1 cellular context compared by ENCODE assay signal in the genomic region with DNA sequence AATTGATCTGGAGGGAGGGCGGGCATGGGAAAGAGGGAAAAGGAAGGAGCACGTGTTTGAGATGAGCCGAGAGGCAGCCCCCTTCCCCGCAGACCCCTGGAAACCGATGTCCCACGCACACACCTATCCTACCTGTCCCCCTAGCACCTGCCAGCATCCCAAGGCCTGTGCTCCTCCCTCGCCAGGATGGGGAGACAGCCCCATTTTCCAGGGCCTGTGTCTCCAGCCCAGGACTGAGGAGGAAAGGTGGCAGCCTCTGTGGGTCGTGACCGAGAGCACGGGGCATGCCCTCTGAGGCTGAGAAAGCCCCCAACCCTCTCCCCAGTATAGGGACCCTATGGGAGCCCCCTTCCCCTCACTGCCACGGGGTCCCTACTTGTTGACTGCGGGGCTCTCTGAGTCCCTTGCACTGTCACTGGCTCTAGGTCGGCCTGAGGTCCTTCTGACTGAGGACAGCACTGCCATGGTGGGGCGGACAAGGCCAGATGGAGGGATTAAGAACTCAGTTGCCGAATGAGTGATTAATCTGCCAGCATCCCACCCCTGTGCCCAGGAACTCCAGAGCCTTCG.
TF ChIP-seq lines count a peak whose summit lies in the region.

No MANE protein-coding gene starts in this region.

TF ChIP-seq in K562, 482 proteins besides CTCF, POLR2A, EP300 and RAD21 (continued from another document):
- TF ChIP-seq, protein P1, sequence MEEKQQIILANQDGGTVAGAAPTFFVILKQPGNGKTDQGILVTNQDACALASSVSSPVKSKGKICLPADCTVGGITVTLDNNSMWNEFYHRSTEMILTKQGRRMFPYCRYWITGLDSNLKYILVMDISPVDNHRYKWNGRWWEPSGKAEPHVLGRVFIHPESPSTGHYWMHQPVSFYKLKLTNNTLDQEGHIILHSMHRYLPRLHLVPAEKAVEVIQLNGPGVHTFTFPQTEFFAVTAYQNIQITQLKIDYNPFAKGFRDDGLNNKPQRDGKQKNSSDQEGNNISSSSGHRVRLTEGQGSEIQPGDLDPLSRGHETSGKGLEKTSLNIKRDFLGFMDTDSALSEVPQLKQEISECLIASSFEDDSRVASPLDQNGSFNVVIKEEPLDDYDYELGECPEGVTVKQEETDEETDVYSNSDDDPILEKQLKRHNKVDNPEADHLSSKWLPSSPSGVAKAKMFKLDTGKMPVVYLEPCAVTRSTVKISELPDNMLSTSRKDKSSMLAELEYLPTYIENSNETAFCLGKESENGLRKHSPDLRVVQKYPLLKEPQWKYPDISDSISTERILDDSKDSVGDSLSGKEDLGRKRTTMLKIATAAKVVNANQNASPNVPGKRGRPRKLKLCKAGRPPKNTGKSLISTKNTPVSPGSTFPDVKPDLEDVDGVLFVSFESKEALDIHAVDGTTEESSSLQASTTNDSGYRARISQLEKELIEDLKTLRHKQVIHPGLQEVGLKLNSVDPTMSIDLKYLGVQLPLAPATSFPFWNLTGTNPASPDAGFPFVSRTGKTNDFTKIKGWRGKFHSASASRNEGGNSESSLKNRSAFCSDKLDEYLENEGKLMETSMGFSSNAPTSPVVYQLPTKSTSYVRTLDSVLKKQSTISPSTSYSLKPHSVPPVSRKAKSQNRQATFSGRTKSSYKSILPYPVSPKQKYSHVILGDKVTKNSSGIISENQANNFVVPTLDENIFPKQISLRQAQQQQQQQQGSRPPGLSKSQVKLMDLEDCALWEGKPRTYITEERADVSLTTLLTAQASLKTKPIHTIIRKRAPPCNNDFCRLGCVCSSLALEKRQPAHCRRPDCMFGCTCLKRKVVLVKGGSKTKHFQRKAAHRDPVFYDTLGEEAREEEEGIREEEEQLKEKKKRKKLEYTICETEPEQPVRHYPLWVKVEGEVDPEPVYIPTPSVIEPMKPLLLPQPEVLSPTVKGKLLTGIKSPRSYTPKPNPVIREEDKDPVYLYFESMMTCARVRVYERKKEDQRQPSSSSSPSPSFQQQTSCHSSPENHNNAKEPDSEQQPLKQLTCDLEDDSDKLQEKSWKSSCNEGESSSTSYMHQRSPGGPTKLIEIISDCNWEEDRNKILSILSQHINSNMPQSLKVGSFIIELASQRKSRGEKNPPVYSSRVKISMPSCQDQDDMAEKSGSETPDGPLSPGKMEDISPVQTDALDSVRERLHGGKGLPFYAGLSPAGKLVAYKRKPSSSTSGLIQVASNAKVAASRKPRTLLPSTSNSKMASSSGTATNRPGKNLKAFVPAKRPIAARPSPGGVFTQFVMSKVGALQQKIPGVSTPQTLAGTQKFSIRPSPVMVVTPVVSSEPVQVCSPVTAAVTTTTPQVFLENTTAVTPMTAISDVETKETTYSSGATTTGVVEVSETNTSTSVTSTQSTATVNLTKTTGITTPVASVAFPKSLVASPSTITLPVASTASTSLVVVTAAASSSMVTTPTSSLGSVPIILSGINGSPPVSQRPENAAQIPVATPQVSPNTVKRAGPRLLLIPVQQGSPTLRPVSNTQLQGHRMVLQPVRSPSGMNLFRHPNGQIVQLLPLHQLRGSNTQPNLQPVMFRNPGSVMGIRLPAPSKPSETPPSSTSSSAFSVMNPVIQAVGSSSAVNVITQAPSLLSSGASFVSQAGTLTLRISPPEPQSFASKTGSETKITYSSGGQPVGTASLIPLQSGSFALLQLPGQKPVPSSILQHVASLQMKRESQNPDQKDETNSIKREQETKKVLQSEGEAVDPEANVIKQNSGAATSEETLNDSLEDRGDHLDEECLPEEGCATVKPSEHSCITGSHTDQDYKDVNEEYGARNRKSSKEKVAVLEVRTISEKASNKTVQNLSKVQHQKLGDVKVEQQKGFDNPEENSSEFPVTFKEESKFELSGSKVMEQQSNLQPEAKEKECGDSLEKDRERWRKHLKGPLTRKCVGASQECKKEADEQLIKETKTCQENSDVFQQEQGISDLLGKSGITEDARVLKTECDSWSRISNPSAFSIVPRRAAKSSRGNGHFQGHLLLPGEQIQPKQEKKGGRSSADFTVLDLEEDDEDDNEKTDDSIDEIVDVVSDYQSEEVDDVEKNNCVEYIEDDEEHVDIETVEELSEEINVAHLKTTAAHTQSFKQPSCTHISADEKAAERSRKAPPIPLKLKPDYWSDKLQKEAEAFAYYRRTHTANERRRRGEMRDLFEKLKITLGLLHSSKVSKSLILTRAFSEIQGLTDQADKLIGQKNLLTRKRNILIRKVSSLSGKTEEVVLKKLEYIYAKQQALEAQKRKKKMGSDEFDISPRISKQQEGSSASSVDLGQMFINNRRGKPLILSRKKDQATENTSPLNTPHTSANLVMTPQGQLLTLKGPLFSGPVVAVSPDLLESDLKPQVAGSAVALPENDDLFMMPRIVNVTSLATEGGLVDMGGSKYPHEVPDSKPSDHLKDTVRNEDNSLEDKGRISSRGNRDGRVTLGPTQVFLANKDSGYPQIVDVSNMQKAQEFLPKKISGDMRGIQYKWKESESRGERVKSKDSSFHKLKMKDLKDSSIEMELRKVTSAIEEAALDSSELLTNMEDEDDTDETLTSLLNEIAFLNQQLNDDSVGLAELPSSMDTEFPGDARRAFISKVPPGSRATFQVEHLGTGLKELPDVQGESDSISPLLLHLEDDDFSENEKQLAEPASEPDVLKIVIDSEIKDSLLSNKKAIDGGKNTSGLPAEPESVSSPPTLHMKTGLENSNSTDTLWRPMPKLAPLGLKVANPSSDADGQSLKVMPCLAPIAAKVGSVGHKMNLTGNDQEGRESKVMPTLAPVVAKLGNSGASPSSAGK (IDR thresholded peaks at IDR 0.05): no peak
- TF ChIP-seq BRCA1 (IDR thresholded peaks at IDR 0.05) (no peak), BRCA1 (CRISPR knock-in tag; IDR thresholded peaks at IDR 0.05) (no peak), KLF13 (tag; IDR thresholded peaks at IDR 0.05; ENCODE audit: borderline replicate concordance, low read depth) (no peak), RUNX1 (IDR thresholded peaks at IDR 0.05; ENCODE audit: low read depth) (no peak), RB1 (IDR thresholded peaks at IDR 0.05; ENCODE audit: low read depth) (no peak), BACH1 (tag; IDR thresholded peaks at IDR 0.05) (no peak), EWSR1 (IDR thresholded peaks at IDR 0.05; ENCODE audit: borderline replicate concordance, low read depth, partially characterized antibody) (no peak), GATA2 (CRISPR knock-in tag; IDR thresholded peaks at IDR 0.05) (no peak), POLR2B (IDR thresholded peaks at IDR 0.05; ENCODE audit: low read depth, partially characterized antibody) (no peak)
- TF ChIP-seq, protein P2, sequence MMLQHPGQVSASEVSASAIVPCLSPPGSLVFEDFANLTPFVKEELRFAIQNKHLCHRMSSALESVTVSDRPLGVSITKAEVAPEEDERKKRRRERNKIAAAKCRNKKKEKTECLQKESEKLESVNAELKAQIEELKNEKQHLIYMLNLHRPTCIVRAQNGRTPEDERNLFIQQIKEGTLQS (IDR thresholded peaks at IDR 0.05): no peak
- TF ChIP-seq, protein P2 (CRISPR knock-in tag; conservative IDR thresholded peaks at IDR 0.05): no peak
- TF ChIP-seq, protein P3, sequence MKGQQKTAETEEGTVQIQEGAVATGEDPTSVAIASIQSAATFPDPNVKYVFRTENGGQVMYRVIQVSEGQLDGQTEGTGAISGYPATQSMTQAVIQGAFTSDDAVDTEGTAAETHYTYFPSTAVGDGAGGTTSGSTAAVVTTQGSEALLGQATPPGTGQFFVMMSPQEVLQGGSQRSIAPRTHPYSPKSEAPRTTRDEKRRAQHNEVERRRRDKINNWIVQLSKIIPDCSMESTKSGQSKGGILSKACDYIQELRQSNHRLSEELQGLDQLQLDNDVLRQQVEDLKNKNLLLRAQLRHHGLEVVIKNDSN (CRISPR knock-in tag; IDR thresholded peaks at IDR 0.05): no peak
- TF ChIP-seq, protein P4, sequence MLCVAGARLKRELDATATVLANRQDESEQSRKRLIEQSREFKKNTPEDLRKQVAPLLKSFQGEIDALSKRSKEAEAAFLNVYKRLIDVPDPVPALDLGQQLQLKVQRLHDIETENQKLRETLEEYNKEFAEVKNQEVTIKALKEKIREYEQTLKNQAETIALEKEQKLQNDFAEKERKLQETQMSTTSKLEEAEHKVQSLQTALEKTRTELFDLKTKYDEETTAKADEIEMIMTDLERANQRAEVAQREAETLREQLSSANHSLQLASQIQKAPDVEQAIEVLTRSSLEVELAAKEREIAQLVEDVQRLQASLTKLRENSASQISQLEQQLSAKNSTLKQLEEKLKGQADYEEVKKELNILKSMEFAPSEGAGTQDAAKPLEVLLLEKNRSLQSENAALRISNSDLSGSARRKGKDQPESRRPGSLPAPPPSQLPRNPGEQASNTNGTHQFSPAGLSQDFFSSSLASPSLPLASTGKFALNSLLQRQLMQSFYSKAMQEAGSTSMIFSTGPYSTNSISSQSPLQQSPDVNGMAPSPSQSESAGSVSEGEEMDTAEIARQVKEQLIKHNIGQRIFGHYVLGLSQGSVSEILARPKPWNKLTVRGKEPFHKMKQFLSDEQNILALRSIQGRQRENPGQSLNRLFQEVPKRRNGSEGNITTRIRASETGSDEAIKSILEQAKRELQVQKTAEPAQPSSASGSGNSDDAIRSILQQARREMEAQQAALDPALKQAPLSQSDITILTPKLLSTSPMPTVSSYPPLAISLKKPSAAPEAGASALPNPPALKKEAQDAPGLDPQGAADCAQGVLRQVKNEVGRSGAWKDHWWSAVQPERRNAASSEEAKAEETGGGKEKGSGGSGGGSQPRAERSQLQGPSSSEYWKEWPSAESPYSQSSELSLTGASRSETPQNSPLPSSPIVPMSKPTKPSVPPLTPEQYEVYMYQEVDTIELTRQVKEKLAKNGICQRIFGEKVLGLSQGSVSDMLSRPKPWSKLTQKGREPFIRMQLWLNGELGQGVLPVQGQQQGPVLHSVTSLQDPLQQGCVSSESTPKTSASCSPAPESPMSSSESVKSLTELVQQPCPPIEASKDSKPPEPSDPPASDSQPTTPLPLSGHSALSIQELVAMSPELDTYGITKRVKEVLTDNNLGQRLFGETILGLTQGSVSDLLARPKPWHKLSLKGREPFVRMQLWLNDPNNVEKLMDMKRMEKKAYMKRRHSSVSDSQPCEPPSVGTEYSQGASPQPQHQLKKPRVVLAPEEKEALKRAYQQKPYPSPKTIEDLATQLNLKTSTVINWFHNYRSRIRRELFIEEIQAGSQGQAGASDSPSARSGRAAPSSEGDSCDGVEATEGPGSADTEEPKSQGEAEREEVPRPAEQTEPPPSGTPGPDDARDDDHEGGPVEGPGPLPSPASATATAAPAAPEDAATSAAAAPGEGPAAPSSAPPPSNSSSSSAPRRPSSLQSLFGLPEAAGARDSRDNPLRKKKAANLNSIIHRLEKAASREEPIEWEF (CRISPR knock-in tag; IDR thresholded peaks at IDR 0.05): no peak
TF ChIP-seq in K562: peak in this region for 0.
